In genomic region chr7:119905495-119905894, GRCh38 we compare ENCODE assay signal across 28 cellular contexts.
"Had no signal": no experiment of that assay in that cellular context is flagged by ENCODE, and none has a peak within 500 bp of the region (broad histone marks: within the 10 kb centered on the region; RNA-seq: fewer than 3 reads in every experiment).

No MANE protein-coding gene starts in this region.

- H3K9me3 Mint-ChIP-seq: type B pancreatic cell had no signal

- H3K27ac Mint-ChIP-seq: stimulated activated effector memory CD8-positive, alpha-beta T cell treated with anti-CD3 and anti-CD28 coated beads, Interleukin-12 subunit alpha, Interleukin-12 subunit beta, amount 100 ng/mL, for 72 hours; stimulated activated memory B cell treated with anti-CD40 and anti-IgM and Interleukin-4, amounts not matched to agents 10 μg/mL and 1 μg/mL and 100 μg/mL, for 72 hours; stimulated activated naive CD8-positive, alpha-beta T cell treated with anti-CD3 and anti-CD28 coated beads, Interleukin-15, amount 100 ng/mL, for 72 hours; stimulated activated naive CD8-positive, alpha-beta T cell treated with anti-CD3 and anti-CD28 coated beads, Interleukin-15, Interleukin-2, amounts not matched to agents 100 ng/mL and 50 ng/mL, for 24 hours; type B pancreatic cell had no signal

- H3K27me3 Mint-ChIP-seq: stimulated activated memory B cell treated with anti-CD40 and anti-IgM and Interleukin-4, amounts not matched to agents 10 μg/mL and 1 μg/mL and 100 μg/mL, for 72 hours; stimulated activated naive CD8-positive, alpha-beta T cell treated with anti-CD3 and anti-CD28 coated beads, Interleukin-15, amount 100 ng/mL, for 72 hours; stimulated activated naive CD8-positive, alpha-beta T cell treated with anti-CD3 and anti-CD28 coated beads, Interleukin-15, Interleukin-2, amounts not matched to agents 100 ng/mL and 50 ng/mL, for 24 hours; type B pancreatic cell had no signal

- H3K36me3 Mint-ChIP-seq: stimulated activated effector memory CD8-positive, alpha-beta T cell treated with anti-CD3 and anti-CD28 coated beads, Interleukin-12 subunit alpha, Interleukin-12 subunit beta, amount 100 ng/mL, for 72 hours; stimulated activated memory B cell treated with anti-CD40 and anti-IgM and Interleukin-4, amounts not matched to agents 10 μg/mL and 1 μg/mL and 100 μg/mL, for 72 hours; type B pancreatic cell had no signal

- DNase-seq: stimulated activated CD4-positive, alpha-beta T cell treated with anti-CD3 and anti-CD28 coated beads, Interleukin-2, amount 100 ng/mL, for 48 hours; stimulated activated CD4-positive, alpha-beta T cell treated with anti-CD3 and anti-CD28 coated beads, Interleukin-4, amount 100 ng/mL, for 1 hour; stimulated activated CD4-positive, alpha-beta T cell treated with anti-CD3 and anti-CD28 coated beads, Interleukin-4, amount 100 ng/mL, for 24 hours; stimulated activated CD4-positive, alpha-beta T cell treated with anti-CD3 and anti-CD28 coated beads, Interleukin-4, amount 100 ng/mL, for 4 hours; stimulated activated CD8-positive, alpha-beta memory T cell treated with anti-CD3 and anti-CD28 coated beads, Interleukin-4, amount 100 ng/mL, for 48 hours; stimulated activated naive CD4-positive, alpha-beta T cell; stimulated activated naive CD4-positive, alpha-beta T cell treated with Interleukin-2 at 50 U/mL for 16 hours; stimulated activated naive CD8-positive, alpha-beta T cell treated with anti-CD3 and anti-CD28 coated beads, Interleukin-15, amount 100 ng/mL, for 72 hours; stimulated activated naive CD8-positive, alpha-beta T cell treated with anti-CD3 and anti-CD28 coated beads, Interleukin-15, Interleukin-2, amounts not matched to agents 100 U/mL and 50 U/mL, for 24 hours; stomach; substantia nigra; testis; thyroid gland; tibial artery; transverse colon; trophoblast cell; upper lobe of left lung; upper lobe of right lung; uterus had no signal

- FAIRE-seq: urothelium cell line had no signal

- H3K4me1 ChIP-seq: stomach, suprapubic skin, testis, thyroid gland, tibial artery, tibial nerve, transverse colon, upper lobe of left lung, upper lobe of right lung, uterus, vagina had no signal

- H3K4me3 ChIP-seq: stomach, suprapubic skin, testis, thoracic aorta, thyroid gland, tibial artery, tibial nerve, transverse colon, upper lobe of left lung, upper lobe of right lung, uterus, vagina had no signal

- H3K27ac ChIP-seq: stomach, suprapubic skin, testis, thoracic aorta, thyroid gland, tibial artery, tibial nerve, transverse colon, upper lobe of left lung, upper lobe of right lung, uterus, vagina had no signal

- H3K4me1 Mint-ChIP-seq: stimulated activated effector memory CD8-positive, alpha-beta T cell treated with anti-CD3 and anti-CD28 coated beads, Interleukin-12 subunit alpha, Interleukin-12 subunit beta, amount 100 ng/mL, for 72 hours; stimulated activated memory B cell treated with anti-CD40 and anti-IgM and Interleukin-4, amounts not matched to agents 10 μg/mL and 1 μg/mL and 100 μg/mL, for 72 hours; stimulated activated naive CD8-positive, alpha-beta T cell treated with anti-CD3 and anti-CD28 coated beads, Interleukin-15, amount 100 ng/mL, for 72 hours had no signal

- H3K36me3 ChIP-seq: stomach, suprapubic skin, thoracic aorta, thyroid gland, tibial artery, tibial nerve, transverse colon, upper lobe of left lung, upper lobe of right lung, uterus, vagina had no signal

- H3K27me3 ChIP-seq: stomach, suprapubic skin, testis, thyroid gland, tibial artery, tibial nerve, transverse colon, upper lobe of left lung, upper lobe of right lung, uterus, vagina had no signal

- H3K4me3 Mint-ChIP-seq: stimulated activated effector memory CD8-positive, alpha-beta T cell treated with anti-CD3 and anti-CD28 coated beads, Interleukin-12 subunit alpha, Interleukin-12 subunit beta, amount 100 ng/mL, for 72 hours; stimulated activated memory B cell treated with anti-CD40 and anti-IgM and Interleukin-4, amounts not matched to agents 10 μg/mL and 1 μg/mL and 100 μg/mL, for 72 hours; stimulated activated naive CD8-positive, alpha-beta T cell treated with anti-CD3 and anti-CD28 coated beads, Interleukin-15, amount 100 ng/mL, for 72 hours; stimulated activated naive CD8-positive, alpha-beta T cell treated with anti-CD3 and anti-CD28 coated beads, Interleukin-15, Interleukin-2, amounts not matched to agents 100 ng/mL and 50 ng/mL, for 24 hours; type B pancreatic cell had no signal

- ATAC-seq: stimulated activated effector memory CD8-positive, alpha-beta T cell treated with anti-CD3 and anti-CD28 coated beads, Interleukin-12 subunit alpha, Interleukin-12 subunit beta, amount 100 ng/mL, for 72 hours; stimulated activated memory B cell treated with anti-CD40 and anti-IgM and Interleukin-4, amounts not matched to agents 10 μg/mL and 1 μg/mL and 100 μg/mL, for 72 hours; stimulated activated naive CD8-positive, alpha-beta T cell treated with anti-CD3 and anti-CD28 coated beads, Interleukin-15, amount 100 ng/mL, for 72 hours; stimulated activated naive CD8-positive, alpha-beta T cell treated with anti-CD3 and anti-CD28 coated beads, Interleukin-15, Interleukin-2, amounts not matched to agents 100 U/mL and 50 U/mL, for 24 hours; upper lobe of right lung had no signal

- H3K9me3 ChIP-seq: suprapubic skin, testis, thoracic aorta, thyroid gland, tibial artery, tibial nerve, transverse colon, upper lobe of right lung, uterus, vagina had no signal
